10 cellular contexts compared by ENCODE assay signal in genomic region chr19:7918615-7919421, GRCh38. TPM values are rescaled to one million over a fixed set of nuclear protein-coding genes. Genes with fewer than 3 reads are reported as not detected.
DNase-seq lines count a peak whose midpoint lies in the region; ATAC-seq and TF ChIP-seq lines count a peak whose summit lies in the region.
"Had no signal": no experiment of that assay in that cellular context is flagged by ENCODE, and none has a peak within 500 bp of the region (broad histone marks: within the 10 kb centered on the region; RNA-seq: fewer than 3 reads in every experiment).

No MANE protein-coding gene starts in this region.

- H3K4me3 ChIP-seq in GM23338 (peak overlapping the region; percentile 64; the same call in 1 of the 2 replicates), A673 (ENCODE audit: low read depth, low read length, poor library complexity, severe bottlenecking) (no peak overlapping the region)
- no peak overlapping the region for H3K4me3 ChIP-seq in naive thymus-derived CD4-positive, alpha-beta T cell (ENCODE audit: low read length)

- H3K36me3 ChIP-seq in GM23338 (ENCODE audit: insufficient read depth) (no peaks in the 10 kb centered on the region), A673 (ENCODE audit: insufficient read depth, low read length, poor library complexity, severe bottlenecking) (peaks cover 15% of the 10 kb centered on the region)
- H3K36me3 ChIP-seq in naive thymus-derived CD4-positive, alpha-beta T cell (ENCODE audit: control insufficient read depth in 2 of 3, insufficient read depth in 3 of 3, low read length in 3 of 3) = peaks cover 0 to 18% (median 6%) of the 10 kb centered on the region in 3 experiments

- DNase-seq in CD14-positive monocyte (ENCODE audit: low spot score) (peak; percentile 42), GM23338 (ENCODE audit: low spot score) (no peak), NCI-H2171 treated with DMSO at 0.1 percent for 48 hours (lab: John Stamatoyannopoulos, UW) (no peak), SHP77 treated with DMSO at 0.1 percent for 48 hours (lab: John Stamatoyannopoulos, UW) (no peak), A673 (ENCODE audit: low spot score) (no peak)
- no peak for DNase-seq in naive thymus-derived CD4-positive, alpha-beta T cell
- no peak for DNase-seq in stimulated activated CD4-positive, alpha-beta T cell treated with anti-CD3 and anti-CD28 coated beads, Interleukin-12 subunit alpha, Interleukin-12 subunit beta, amount 100 ng/mL, for 4 hours
- DNase-seq: stimulated activated CD4-positive, alpha-beta T cell treated with anti-CD3 and anti-CD28 coated beads, Interleukin-4, amount 100 ng/mL, for 4 hours; tibial artery had no signal

- intact Hi-C loops in CD14-positive monocyte (cut with micrococcal nuclease) = loop anchor here in 1 of 2 donors (2.0 kb wide), 1 partner anchor 14 kb away; no protein-coding TSS in a partner anchor
- intact Hi-C loops in naive thymus-derived CD4-positive, alpha-beta T cell (cut with micrococcal nuclease) = loop anchor here in 1 of 2 donors (10.0 kb wide), 1 partner anchor 1804 kb away; the partner anchor contains the start of gene RFX2
- intact Hi-C loops in A673 (cut with micrococcal nuclease; ENCODE audit: unreplicated experiment) = no loop called here

- H3K27me3 Mint-ChIP-seq in CD14-positive monocyte (ENCODE audit: low read depth in 3 of 3) = peaks cover 48 to 62% (median 55%) of the 10 kb centered on the region in 3 donors
- H3K27me3 Mint-ChIP-seq in GM23338 (ENCODE audit: insufficient read depth, low read depth, poor library complexity) = peaks cover 51% of the 10 kb centered on the region
- H3K27me3 Mint-ChIP-seq in activated T-helper 17 cell treated with anti-CD3 and anti-CD28 coated beads, Interleukin-2, amount 50 U/mL, for 72 hours = peaks cover 3% of the 10 kb centered on the region
- peaks cover 12 to 33% (median 14%) of the 10 kb centered on the region in 5 donors for H3K27me3 Mint-ChIP-seq in naive thymus-derived CD4-positive, alpha-beta T cell

- peaks cover 55% of the 10 kb centered on the region for H3K27me3 ChIP-seq in GM23338 (ENCODE audit: insufficient read depth)
- H3K27me3 ChIP-seq in naive thymus-derived CD4-positive, alpha-beta T cell (ENCODE audit: control insufficient read depth in 2 of 2, insufficient read depth in 2 of 2, low read length in 2 of 2) = peaks cover 3 to 20% of the 10 kb centered on the region in 2 donors
- peaks cover 12% of the 10 kb centered on the region for H3K27me3 ChIP-seq in A673 (replicated peaks; ENCODE audit: insufficient read depth, low read depth, low read length, poor library complexity)

- H3K9me2 ChIP-seq in GM23338 (ENCODE audit: insufficient read depth) = no peaks in the 10 kb centered on the region

- peaks cover 26% of the 10 kb centered on the region for H3F3A ChIP-seq in GM23338 (replicated peaks; ENCODE audit: low read depth)

- H3K36me3 Mint-ChIP-seq in CD14-positive monocyte = peaks cover 15 to 17% of the 10 kb centered on the region in 2 donors
- peaks cover 10% of the 10 kb centered on the region; the same call in 1 of the 3 replicates for H3K36me3 Mint-ChIP-seq in GM23338 (ENCODE audit: low read depth)
- no peaks in the 10 kb centered on the region for H3K36me3 Mint-ChIP-seq in activated T-helper 17 cell treated with anti-CD3 and anti-CD28 coated beads, Interleukin-2, amount 50 U/mL, for 72 hours (ENCODE audit: low read depth)
- H3K36me3 Mint-ChIP-seq in naive thymus-derived CD4-positive, alpha-beta T cell = peaks cover 0 to 13% (median 0%) of the 10 kb centered on the region in 5 donors

- TF ChIP-seq CTCF in CD14-positive monocyte (IDR thresholded peaks at IDR 0.05) (no peak), GM23338 (conservative IDR thresholded peaks at IDR 0.05; ENCODE audit: low read depth in 2 of 2) (no peak), A673 (conservative IDR thresholded peaks at IDR 0.05; ENCODE audit: low read depth, low read length) (no peak)

- H3K4me1 ChIP-seq in GM23338 (ENCODE audit: insufficient read depth) = no peaks in the 10 kb centered on the region; the same call in 1 of the 2 replicates
- H3K4me1 ChIP-seq in naive thymus-derived CD4-positive, alpha-beta T cell (ENCODE audit: control insufficient read depth in 2 of 2, insufficient read depth in 2 of 2, low read length in 2 of 2) = peaks cover 25 to 34% of the 10 kb centered on the region in 2 donors
- H3K4me1 ChIP-seq in A673 (ENCODE audit: insufficient read depth, low read length, poor library complexity, severe bottlenecking) = peaks cover 45% of the 10 kb centered on the region

- CTCF ChIA-PET in naive thymus-derived CD4-positive, alpha-beta T cell (lab: Charles Lee) = interaction anchor here (0.7 to 2.8 kb wide), 5 partner anchors 15 to 90 kb away, joined by 3 to 14 read pairs (median 6); partner anchors contain the start of genes MAP2K7 and TIMM44
- CTCF ChIA-PET in A673 (lab: Charles Lee) = no interaction called here

- H3K4me2 ChIP-seq in GM23338 = peak overlapping the region; percentile 91

- no peak overlapping the region for H2AFZ ChIP-seq in GM23338

- peak overlapping the region; percentile 80 to 88 for H3K4me3 Mint-ChIP-seq in CD14-positive monocyte
- H3K4me3 Mint-ChIP-seq in GM23338 = peak overlapping the region; percentile 74; the same call in 2 of the 3 replicates
- peak overlapping the region; percentile 84 for H3K4me3 Mint-ChIP-seq in activated T-helper 17 cell treated with anti-CD3 and anti-CD28 coated beads, Interleukin-2, amount 50 U/mL, for 72 hours
- peak overlapping the region; percentile 42 to 97 (median 94) for H3K4me3 Mint-ChIP-seq in naive thymus-derived CD4-positive, alpha-beta T cell

- H3K79me2 ChIP-seq in GM23338 (replicated peaks; ENCODE audit: insufficient read depth) = no peaks in the 10 kb centered on the region

- ATAC-seq in GM23338 = no peak
- no peak for ATAC-seq in activated T-helper 17 cell treated with anti-CD3 and anti-CD28 coated beads, Interleukin-2, amount 50 U/mL, for 72 hours (replicated peaks)
- ATAC-seq in naive thymus-derived CD4-positive, alpha-beta T cell = no peak

- H3K27ac ChIP-seq in GM23338 (ENCODE audit: low read depth) = no peak overlapping the region
- H3K27ac ChIP-seq in naive thymus-derived CD4-positive, alpha-beta T cell (ENCODE audit: low read depth, low read length) = no peak overlapping the region
- no peak overlapping the region for H3K27ac ChIP-seq in A673 (ENCODE audit: low read depth, low read length, poor library complexity, severe bottlenecking)

- H3K27ac Mint-ChIP-seq in CD14-positive monocyte (peak overlapping the region in 3 of 7 donors; percentile 45 to 75 (median 54)), GM23338 (no peak overlapping the region)
- no peak overlapping the region for H3K27ac Mint-ChIP-seq in activated T-helper 17 cell treated with anti-CD3 and anti-CD28 coated beads, Interleukin-2, amount 50 U/mL, for 72 hours
- peak overlapping the region in 1 of 9 donors; percentile 91 for H3K27ac Mint-ChIP-seq in naive thymus-derived CD4-positive, alpha-beta T cell

- no peaks in the 10 kb centered on the region for H3K9me3 ChIP-seq in naive thymus-derived CD4-positive, alpha-beta T cell (ENCODE audit: control insufficient read depth in 2 of 3, low read length in 3 of 3)
- no peaks in the 10 kb centered on the region for H3K9me3 ChIP-seq in A673 (ENCODE audit: low read depth, low read length, poor library complexity, severe bottlenecking)
- H3K9me3 ChIP-seq: tibial artery had no signal

- peaks cover 0 to 28% (median 15%) of the 10 kb centered on the region in 7 donors for H3K9me3 Mint-ChIP-seq in CD14-positive monocyte
- peaks cover 2% of the 10 kb centered on the region; the same call in 1 of the 3 replicates for H3K9me3 Mint-ChIP-seq in GM23338
- no peaks in the 10 kb centered on the region for H3K9me3 Mint-ChIP-seq in activated T-helper 17 cell treated with anti-CD3 and anti-CD28 coated beads, Interleukin-2, amount 50 U/mL, for 72 hours
- H3K9me3 Mint-ChIP-seq in naive thymus-derived CD4-positive, alpha-beta T cell = peaks cover 0 to 5% (median 0%) of the 10 kb centered on the region in 11 donors

- no TSS peak for BruUV-seq in A673 (replicated peaks; lab: Mats Ljungman, UMichigan)

- H4K20me1 ChIP-seq in GM23338 (replicated peaks; ENCODE audit: insufficient read depth) = peaks cover 9% of the 10 kb centered on the region; the same call in 1 of the 2 replicates

- POLR2A ChIA-PET in naive thymus-derived CD4-positive, alpha-beta T cell (lab: Charles Lee) = interaction anchor here (1.0 to 5.7 kb wide), 5 partner anchors 11 to 57 kb away, joined by 5 to 38 read pairs (median 10); partner anchors contain the start of genes MAP2K7 and TIMM44
- POLR2A ChIA-PET in A673 (lab: Charles Lee; ENCODE audit: low non-redundant PET) = no interaction called here

- H3K4me1 Mint-ChIP-seq in CD14-positive monocyte (peaks cover 52% of the 10 kb centered on the region), GM23338 (peaks cover 15% of the 10 kb centered on the region)
- peaks cover 12% of the 10 kb centered on the region for H3K4me1 Mint-ChIP-seq in activated T-helper 17 cell treated with anti-CD3 and anti-CD28 coated beads, Interleukin-2, amount 50 U/mL, for 72 hours
- peaks cover 15 to 48% (median 35%) of the 10 kb centered on the region in 7 donors for H3K4me1 Mint-ChIP-seq in naive thymus-derived CD4-positive, alpha-beta T cell

RNA-seq across cellular contexts. Expression of gene SNAPC2, which starts 1.3 kb away (rescaled TPM):
- 10 to 100 TPM; 15.7 to 18.3 TPM for polyA plus RNA-seq in CD14-positive monocyte
- total RNA-seq in GM23338 (2014; rRNA removed; shearing (Covaris generic)) = 17.2 and 25.1 TPM in 2 replicates
- 16.4 and 17.1 TPM in 2 replicates for polyA plus RNA-seq in GM23338 (2016; fragmentation: Nextera tagmentation; extraction: Ambion mirVana)
- total RNA-seq in activated T-helper 17 cell treated with anti-CD3 and anti-CD28 coated beads, Interleukin-2, amount 50 U/mL, for 72 hours = 10 to 100 TPM; 16.4 to 20.9 TPM
- 10 to 100 TPM; 12.3 to 24.4 (median 21.4) TPM for total RNA-seq in naive thymus-derived CD4-positive, alpha-beta T cell
- 10 to 100 TPM; 11.5 to 18.2 TPM for polyA plus RNA-seq in naive thymus-derived CD4-positive, alpha-beta T cell
- 30.2 and 34.4 TPM in 2 replicates for total RNA-seq in A673 (2021)

RNA-seq across cellular contexts. Expression of gene TGFBR3L, which starts 4.2 kb away (rescaled TPM):
- polyA plus RNA-seq in CD14-positive monocyte = not detected
- 1.7 and 5.6 TPM in 2 replicates for total RNA-seq in GM23338 (2014; rRNA removed; shearing (Covaris generic))
- polyA plus RNA-seq in GM23338 (2016; fragmentation: Nextera tagmentation; extraction: Ambion mirVana) = 6.2 and 7.0 TPM in 2 replicates
- 1 to 10 TPM; 3.7 to 7.6 TPM for total RNA-seq in activated T-helper 17 cell treated with anti-CD3 and anti-CD28 coated beads, Interleukin-2, amount 50 U/mL, for 72 hours
- total RNA-seq in naive thymus-derived CD4-positive, alpha-beta T cell = 1 to 10 TPM in 4 of 5 experiments, under 1 TPM in 1; 0.27 to 4.0 (median 1.6) TPM
- not detected for polyA plus RNA-seq in naive thymus-derived CD4-positive, alpha-beta T cell
- 1.4 and 1.6 TPM in 2 replicates for total RNA-seq in A673 (2021)

RNA-seq across cellular contexts. Expression of gene CTXN1, which starts 7.1 kb away (rescaled TPM):
- polyA plus RNA-seq in CD14-positive monocyte = not detected
- 52.4 and 53.1 TPM in 2 replicates for total RNA-seq in GM23338 (2014; rRNA removed; shearing (Covaris generic))
- 22.3 and 22.5 TPM in 2 replicates for polyA plus RNA-seq in GM23338 (2016; fragmentation: Nextera tagmentation; extraction: Ambion mirVana)
- under 1 TPM in 1 of 2 donors, not detected in 1; 0.19 TPM for total RNA-seq in activated T-helper 17 cell treated with anti-CD3 and anti-CD28 coated beads, Interleukin-2, amount 50 U/mL, for 72 hours
- total RNA-seq in naive thymus-derived CD4-positive, alpha-beta T cell = under 1 TPM in 1 of 5 experiments, not detected in 4; 0.32 TPM
- not detected for polyA plus RNA-seq in naive thymus-derived CD4-positive, alpha-beta T cell
- 71.7 and 85.5 TPM in 2 replicates for total RNA-seq in A673 (2021)

RNA-seq across cellular contexts. Expression of gene MAP2K7, which starts 15.1 kb away (rescaled TPM):
- polyA plus RNA-seq in CD14-positive monocyte = 1 to 10 TPM in 1 of 2 donors, under 1 TPM in 1; 0.92 to 1.5 TPM
- total RNA-seq in GM23338 (2014; rRNA removed; shearing (Covaris generic)) = 22.6 and 23.2 TPM in 2 replicates
- polyA plus RNA-seq in GM23338 (2016; fragmentation: Nextera tagmentation; extraction: Ambion mirVana) = 11.3 and 12.2 TPM in 2 replicates
- total RNA-seq in activated T-helper 17 cell treated with anti-CD3 and anti-CD28 coated beads, Interleukin-2, amount 50 U/mL, for 72 hours = 10 to 100 TPM; 39.0 to 46.3 TPM
- total RNA-seq in naive thymus-derived CD4-positive, alpha-beta T cell = 100 to 1,000 TPM in 1 of 5 experiments, 10 to 100 TPM in 4; 48.7 to 109 (median 66.5) TPM
- polyA plus RNA-seq in naive thymus-derived CD4-positive, alpha-beta T cell = 1 to 10 TPM; 1.8 to 2.0 TPM
- total RNA-seq in A673 (2021) = 46.1 and 46.7 TPM in 2 replicates

RNA-seq across cellular contexts. Expression of gene TIMM44, which starts 24.6 kb away (rescaled TPM):
- polyA plus RNA-seq in CD14-positive monocyte = 10 to 100 TPM in 1 of 2 donors, 1 to 10 TPM in 1; 9.5 to 10.4 TPM
- 121 and 125 TPM in 2 replicates for total RNA-seq in GM23338 (2014; rRNA removed; shearing (Covaris generic))
- 128 and 131 TPM in 2 replicates for polyA plus RNA-seq in GM23338 (2016; fragmentation: Nextera tagmentation; extraction: Ambion mirVana)
- 10 to 100 TPM; 49.8 to 81.5 TPM for total RNA-seq in activated T-helper 17 cell treated with anti-CD3 and anti-CD28 coated beads, Interleukin-2, amount 50 U/mL, for 72 hours
- 10 to 100 TPM; 65.3 to 97.6 (median 73.8) TPM for total RNA-seq in naive thymus-derived CD4-positive, alpha-beta T cell
- polyA plus RNA-seq in naive thymus-derived CD4-positive, alpha-beta T cell = 10 to 100 TPM; 16.7 to 22.8 TPM
- 153 and 169 TPM in 2 replicates for total RNA-seq in A673 (2021)

Comparison
In these comparisons a context has a peak if more than half of its experiments do, and no peak if none do; other contexts are left out.
1. RNA of gene CTXN1, which starts 7.1 kb away (total RNA-seq): 71.7 to 85.5 TPM in A673 and 52.4 to 53.1 TPM in GM23338; 0.19 TPM in activated T-helper 17 cell treated with anti-CD3 and anti-CD28 coated beads, Interleukin-2, amount 50 U/mL, for 72 hours and 0.32 TPM in naive thymus-derived CD4-positive, alpha-beta T cell; every median in the first group is over 10 times any median in the second.
2. Peak in every context shown above with its lines, with median percentiles within 50 percentile points of each other: H3K4me3 Mint-ChIP-seq.